Comparison of ENCODE assay signal across 1 cellular context in the genomic region with DNA sequence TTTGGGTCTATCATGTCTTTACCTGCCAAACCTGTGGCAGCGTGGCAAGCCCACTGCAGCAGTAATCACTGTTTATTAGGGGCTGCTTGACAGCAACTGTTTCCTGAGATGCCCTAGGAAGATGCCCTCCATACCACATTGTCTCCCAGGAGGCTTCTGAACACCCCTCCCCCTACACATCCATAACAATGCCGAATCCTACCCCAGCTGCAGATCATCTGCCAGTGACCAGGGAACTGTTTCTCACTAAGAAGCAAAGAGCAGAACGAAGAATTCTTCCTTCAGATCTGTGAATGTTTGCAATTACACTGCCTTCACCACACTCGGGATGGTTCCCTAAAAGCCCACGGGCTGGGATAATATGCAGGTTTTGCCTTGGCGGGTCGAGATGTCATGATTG.
A peak's percentile ranks its signal among the peaks of the same experiment; 100 is the strongest.
TF ChIP-seq lines count a peak whose summit lies in the region.

No MANE protein-coding gene starts in this region.

TF ChIP-seq in WTC11, 78 proteins besides CTCF, POLR2A, EP300 and RAD21:
- TF ChIP-seq TEAD1 (CRISPR knock-in tag; IDR thresholded peaks at IDR 0.05) (0 out of 2 replicates have a peak, but pooled peaks have one; percentile 35), ZNF396 (CRISPR knock-in tag; IDR thresholded peaks at IDR 0.05; ENCODE audit: borderline replicate concordance) (no peak), FOXK1 (CRISPR knock-in tag; IDR thresholded peaks at IDR 0.05) (no peak), ZNF121 (CRISPR knock-in tag; IDR thresholded peaks at IDR 0.05) (no peak), MXD4 (CRISPR knock-in tag; IDR thresholded peaks at IDR 0.05; ENCODE audit: borderline replicate concordance) (no peak), ESRRA (CRISPR knock-in tag; IDR thresholded peaks at IDR 0.05; ENCODE audit: borderline replicate concordance) (no peak), ZBTB21 (CRISPR knock-in tag; IDR thresholded peaks at IDR 0.05; ENCODE audit: borderline replicate concordance) (no peak), NR3C1 (CRISPR knock-in tag; conservative IDR thresholded peaks at IDR 0.05; ENCODE audit: low read depth) (no peak), ATF1 (CRISPR knock-in tag; IDR thresholded peaks at IDR 0.05) (no peak), NFE2L1 (CRISPR knock-in tag; IDR thresholded peaks at IDR 0.05) (no peak), ZNF232 (CRISPR knock-in tag; IDR thresholded peaks at IDR 0.05) (no peak), PRRX2 (CRISPR knock-in tag; IDR thresholded peaks at IDR 0.05) (no peak)
- TF ChIP-seq, protein P1, sequence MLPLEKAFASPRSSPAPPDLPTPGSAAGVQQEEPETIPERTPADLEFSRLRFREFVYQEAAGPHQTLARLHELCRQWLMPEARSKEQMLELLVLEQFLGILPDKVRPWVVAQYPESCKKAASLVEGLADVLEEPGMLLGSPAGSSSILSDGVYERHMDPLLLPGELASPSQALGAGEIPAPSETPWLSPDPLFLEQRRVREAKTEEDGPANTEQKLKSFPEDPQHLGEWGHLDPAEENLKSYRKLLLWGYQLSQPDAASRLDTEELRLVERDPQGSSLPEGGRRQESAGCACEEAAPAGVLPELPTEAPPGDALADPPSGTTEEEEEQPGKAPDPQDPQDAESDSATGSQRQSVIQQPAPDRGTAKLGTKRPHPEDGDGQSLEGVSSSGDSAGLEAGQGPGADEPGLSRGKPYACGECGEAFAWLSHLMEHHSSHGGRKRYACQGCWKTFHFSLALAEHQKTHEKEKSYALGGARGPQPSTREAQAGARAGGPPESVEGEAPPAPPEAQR (CRISPR knock-in tag; IDR thresholded peaks at IDR 0.05), result no peak
- TF ChIP-seq, protein P2, sequence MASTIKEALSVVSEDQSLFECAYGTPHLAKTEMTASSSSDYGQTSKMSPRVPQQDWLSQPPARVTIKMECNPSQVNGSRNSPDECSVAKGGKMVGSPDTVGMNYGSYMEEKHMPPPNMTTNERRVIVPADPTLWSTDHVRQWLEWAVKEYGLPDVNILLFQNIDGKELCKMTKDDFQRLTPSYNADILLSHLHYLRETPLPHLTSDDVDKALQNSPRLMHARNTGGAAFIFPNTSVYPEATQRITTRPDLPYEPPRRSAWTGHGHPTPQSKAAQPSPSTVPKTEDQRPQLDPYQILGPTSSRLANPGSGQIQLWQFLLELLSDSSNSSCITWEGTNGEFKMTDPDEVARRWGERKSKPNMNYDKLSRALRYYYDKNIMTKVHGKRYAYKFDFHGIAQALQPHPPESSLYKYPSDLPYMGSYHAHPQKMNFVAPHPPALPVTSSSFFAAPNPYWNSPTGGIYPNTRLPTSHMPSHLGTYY (CRISPR knock-in tag; IDR thresholded peaks at IDR 0.05), result 0 out of 2 replicates have a peak, but pooled peaks have one; percentile 18
- TF ChIP-seq, protein P3, sequence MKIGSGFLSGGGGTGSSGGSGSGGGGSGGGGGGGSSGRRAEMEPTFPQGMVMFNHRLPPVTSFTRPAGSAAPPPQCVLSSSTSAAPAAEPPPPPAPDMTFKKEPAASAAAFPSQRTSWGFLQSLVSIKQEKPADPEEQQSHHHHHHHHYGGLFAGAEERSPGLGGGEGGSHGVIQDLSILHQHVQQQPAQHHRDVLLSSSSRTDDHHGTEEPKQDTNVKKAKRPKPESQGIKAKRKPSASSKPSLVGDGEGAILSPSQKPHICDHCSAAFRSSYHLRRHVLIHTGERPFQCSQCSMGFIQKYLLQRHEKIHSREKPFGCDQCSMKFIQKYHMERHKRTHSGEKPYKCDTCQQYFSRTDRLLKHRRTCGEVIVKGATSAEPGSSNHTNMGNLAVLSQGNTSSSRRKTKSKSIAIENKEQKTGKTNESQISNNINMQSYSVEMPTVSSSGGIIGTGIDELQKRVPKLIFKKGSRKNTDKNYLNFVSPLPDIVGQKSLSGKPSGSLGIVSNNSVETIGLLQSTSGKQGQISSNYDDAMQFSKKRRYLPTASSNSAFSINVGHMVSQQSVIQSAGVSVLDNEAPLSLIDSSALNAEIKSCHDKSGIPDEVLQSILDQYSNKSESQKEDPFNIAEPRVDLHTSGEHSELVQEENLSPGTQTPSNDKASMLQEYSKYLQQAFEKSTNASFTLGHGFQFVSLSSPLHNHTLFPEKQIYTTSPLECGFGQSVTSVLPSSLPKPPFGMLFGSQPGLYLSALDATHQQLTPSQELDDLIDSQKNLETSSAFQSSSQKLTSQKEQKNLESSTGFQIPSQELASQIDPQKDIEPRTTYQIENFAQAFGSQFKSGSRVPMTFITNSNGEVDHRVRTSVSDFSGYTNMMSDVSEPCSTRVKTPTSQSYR (CRISPR knock-in tag; IDR thresholded peaks at IDR 0.05), result peak; percentile 81; the same call in 1 of the 2 replicates
- TF ChIP-seq, protein P4, sequence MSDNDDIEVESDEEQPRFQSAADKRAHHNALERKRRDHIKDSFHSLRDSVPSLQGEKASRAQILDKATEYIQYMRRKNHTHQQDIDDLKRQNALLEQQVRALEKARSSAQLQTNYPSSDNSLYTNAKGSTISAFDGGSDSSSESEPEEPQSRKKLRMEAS (CRISPR knock-in tag; IDR thresholded peaks at IDR 0.05), result no peak
- TF ChIP-seq, protein P5, sequence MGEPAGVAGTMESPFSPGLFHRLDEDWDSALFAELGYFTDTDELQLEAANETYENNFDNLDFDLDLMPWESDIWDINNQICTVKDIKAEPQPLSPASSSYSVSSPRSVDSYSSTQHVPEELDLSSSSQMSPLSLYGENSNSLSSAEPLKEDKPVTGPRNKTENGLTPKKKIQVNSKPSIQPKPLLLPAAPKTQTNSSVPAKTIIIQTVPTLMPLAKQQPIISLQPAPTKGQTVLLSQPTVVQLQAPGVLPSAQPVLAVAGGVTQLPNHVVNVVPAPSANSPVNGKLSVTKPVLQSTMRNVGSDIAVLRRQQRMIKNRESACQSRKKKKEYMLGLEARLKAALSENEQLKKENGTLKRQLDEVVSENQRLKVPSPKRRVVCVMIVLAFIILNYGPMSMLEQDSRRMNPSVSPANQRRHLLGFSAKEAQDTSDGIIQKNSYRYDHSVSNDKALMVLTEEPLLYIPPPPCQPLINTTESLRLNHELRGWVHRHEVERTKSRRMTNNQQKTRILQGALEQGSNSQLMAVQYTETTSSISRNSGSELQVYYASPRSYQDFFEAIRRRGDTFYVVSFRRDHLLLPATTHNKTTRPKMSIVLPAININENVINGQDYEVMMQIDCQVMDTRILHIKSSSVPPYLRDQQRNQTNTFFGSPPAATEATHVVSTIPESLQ (CRISPR knock-in tag; IDR thresholded peaks at IDR 0.05), result no peak
- TF ChIP-seq, protein P6, sequence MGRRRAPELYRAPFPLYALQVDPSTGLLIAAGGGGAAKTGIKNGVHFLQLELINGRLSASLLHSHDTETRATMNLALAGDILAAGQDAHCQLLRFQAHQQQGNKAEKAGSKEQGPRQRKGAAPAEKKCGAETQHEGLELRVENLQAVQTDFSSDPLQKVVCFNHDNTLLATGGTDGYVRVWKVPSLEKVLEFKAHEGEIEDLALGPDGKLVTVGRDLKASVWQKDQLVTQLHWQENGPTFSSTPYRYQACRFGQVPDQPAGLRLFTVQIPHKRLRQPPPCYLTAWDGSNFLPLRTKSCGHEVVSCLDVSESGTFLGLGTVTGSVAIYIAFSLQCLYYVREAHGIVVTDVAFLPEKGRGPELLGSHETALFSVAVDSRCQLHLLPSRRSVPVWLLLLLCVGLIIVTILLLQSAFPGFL (CRISPR knock-in tag; IDR thresholded peaks at IDR 0.05; ENCODE audit: borderline replicate concordance), result no peak
- TF ChIP-seq, protein P7, sequence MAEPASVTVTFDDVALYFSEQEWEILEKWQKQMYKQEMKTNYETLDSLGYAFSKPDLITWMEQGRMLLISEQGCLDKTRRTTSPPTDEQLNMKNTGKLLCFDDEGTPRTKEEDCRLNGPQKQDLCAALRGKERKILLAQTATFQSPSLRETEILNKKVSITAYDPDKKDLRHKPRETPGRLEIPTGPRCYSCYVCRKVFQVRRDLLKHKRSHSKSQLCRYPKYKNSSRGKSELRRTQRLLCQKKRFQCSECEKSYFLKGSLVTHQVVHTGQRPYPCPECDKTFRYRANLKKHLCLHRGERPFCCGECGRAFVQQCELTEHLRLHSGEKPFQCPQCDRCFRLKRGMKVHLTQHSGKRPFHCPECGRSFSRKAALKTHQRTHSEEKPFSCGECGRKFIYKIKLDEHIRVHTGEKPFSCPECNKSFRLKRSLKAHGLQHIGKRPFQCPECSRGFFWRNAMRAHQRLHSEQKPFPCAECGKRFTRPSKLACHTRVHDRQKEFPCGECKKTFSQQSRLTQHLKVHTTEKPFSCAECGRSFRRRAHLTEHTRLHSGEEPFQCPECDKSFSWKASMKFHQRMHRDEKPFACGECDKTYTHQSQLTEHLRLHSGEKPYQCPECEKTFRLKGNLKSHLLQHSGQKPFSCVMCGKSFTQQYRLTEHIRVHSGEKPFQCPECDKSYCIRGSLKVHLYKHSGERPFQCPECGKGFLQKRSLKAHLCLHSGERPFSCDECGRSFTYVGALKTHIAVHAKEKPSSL (CRISPR knock-in tag; conservative IDR thresholded peaks at IDR 0.05), result no peak
- TF ChIP-seq, protein P8, sequence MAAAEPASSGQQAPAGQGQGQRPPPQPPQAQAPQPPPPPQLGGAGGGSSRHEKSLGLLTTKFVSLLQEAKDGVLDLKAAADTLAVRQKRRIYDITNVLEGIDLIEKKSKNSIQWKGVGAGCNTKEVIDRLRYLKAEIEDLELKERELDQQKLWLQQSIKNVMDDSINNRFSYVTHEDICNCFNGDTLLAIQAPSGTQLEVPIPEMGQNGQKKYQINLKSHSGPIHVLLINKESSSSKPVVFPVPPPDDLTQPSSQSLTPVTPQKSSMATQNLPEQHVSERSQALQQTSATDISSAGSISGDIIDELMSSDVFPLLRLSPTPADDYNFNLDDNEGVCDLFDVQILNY (CRISPR knock-in tag; IDR thresholded peaks at IDR 0.05), result no peak
